20 cellular contexts compared by ENCODE assay signal in the genomic region with DNA sequence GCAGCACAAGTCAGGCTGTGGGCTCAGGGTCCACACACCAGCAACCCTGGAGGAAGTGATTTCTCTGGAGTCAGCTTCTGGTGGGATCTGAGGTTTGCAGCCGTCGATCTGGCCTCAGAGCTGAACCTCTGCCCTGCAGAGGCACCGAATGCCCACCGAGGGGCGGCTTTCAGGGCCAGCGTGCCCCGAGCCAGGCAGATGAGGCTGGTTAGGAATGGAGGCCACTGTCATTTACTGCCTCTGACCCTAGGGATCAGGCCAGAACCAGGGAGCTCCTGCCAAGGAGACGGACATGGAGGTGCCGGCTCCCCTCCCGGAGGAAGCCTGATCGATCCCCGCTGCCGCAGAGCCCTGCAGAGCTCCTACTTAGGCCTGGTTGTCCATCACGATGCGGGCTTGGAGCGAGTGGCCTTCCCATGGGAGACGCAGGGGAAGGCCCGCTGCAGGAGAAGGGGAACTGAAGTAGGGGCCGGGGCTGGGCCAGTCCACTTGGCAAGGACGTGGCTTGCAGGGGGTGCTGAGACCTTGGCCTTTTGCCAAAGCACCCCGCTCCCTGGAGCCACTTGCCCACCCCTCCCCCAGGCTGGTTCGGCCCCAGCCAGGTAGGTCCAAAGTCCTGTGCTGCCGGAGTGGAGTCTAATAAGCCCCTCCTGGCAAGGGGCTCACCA. TPM values are rescaled to one million over a fixed set of nuclear protein-coding genes. Genes with fewer than 3 reads are reported as not detected.
DNase-seq lines count a peak whose midpoint lies in the region; ATAC-seq, FAIRE-seq and TF ChIP-seq lines count a peak whose summit lies in the region.
"Had no signal": no experiment of that assay in that cellular context is flagged by ENCODE, and none has a peak within 500 bp of the region (broad histone marks: within the 10 kb centered on the region; RNA-seq: fewer than 3 reads in every experiment).

No MANE protein-coding gene starts in this region.

- peaks cover 0 to 47% (median 0%) of the 10 kb centered on the region in 11 experiments; a peak in 5 of 22 replicates for H4K20me1 ChIP-seq in BLaER1 treated with 17β-estradiol and CSF1 and Interleukin-3, amounts not matched to agents 10 nM and 100 nM
- 0 out of 2 replicates have a peak, but pooled peaks cover 7% of the 10 kb centered on the region for H4K20me1 ChIP-seq in K562 (replicated peaks; ENCODE audit: control insufficient read depth, insufficient read depth, low read length)

- H2AFZ ChIP-seq in K562 (ENCODE audit: low read depth, low read length) = no peak overlapping the region

- in situ Hi-C loops in K562 (cut with MboI) = no loop called here

- TF ChIP-seq CTCF in 22Rv1 (IDR thresholded peaks at IDR 0.05) (0 out of 2 replicates have a peak, but pooled peaks have one; percentile 6), K562 (IDR thresholded peaks at IDR 0.05 in 2 of 3, conservative IDR thresholded peaks at IDR 0.05 in 1 of 3; ENCODE audit: insufficient read depth in 2 of 3, low read depth in 1 of 3, low read length in 3 of 3) (no peak), right lobe of liver (IDR thresholded peaks at IDR 0.05) (no peak)

- no TSS peak for BruUV-seq in K562 (replicated peaks; lab: Mats Ljungman, UMichigan)

- H3K27ac Mint-ChIP-seq in activated naive CD4-positive, alpha-beta T cell treated with anti-CD3 and anti-CD28 coated beads, Interleukin-2, amount 50 U/mL, for 72 hours = no peak overlapping the region
- H3K27ac Mint-ChIP-seq: CD14-positive monocyte had no signal

- no peak for FAIRE-seq in K562 (lab: Jason Lieb, UNC)

- peak overlapping the region in 9 of 11 experiments; percentile 16 to 99 (median 91); a peak in 18 of 22 replicates for H3K4me2 ChIP-seq in BLaER1 treated with 17β-estradiol and CSF1 and Interleukin-3, amounts not matched to agents 10 nM and 100 nM
- H3K4me2 ChIP-seq in K562 (ENCODE audit: insufficient read depth, low read length) = no peak overlapping the region

- TF ChIP-seq POLR2A in K562 (conservative IDR thresholded peaks at IDR 0.05) (no peak), right lobe of liver (IDR thresholded peaks at IDR 0.05) (no peak)

- peak overlapping the region in 2 of 11 experiments; percentile 16 to 29; a peak in 3 of 22 replicates for H3K9ac ChIP-seq in BLaER1 treated with 17β-estradiol and CSF1 and Interleukin-3, amounts not matched to agents 10 nM and 100 nM
- H3K9ac ChIP-seq in K562 (ENCODE audit: insufficient read depth in 1 of 2, low read depth in 2 of 2, low read length in 2 of 2) = peak overlapping the region in 1 of 2 experiments; percentile 31; a peak in 1 of 4 replicates

- no peaks in the 10 kb centered on the region for H3K9me3 Mint-ChIP-seq in activated naive CD4-positive, alpha-beta T cell treated with anti-CD3 and anti-CD28 coated beads, Interleukin-2, amount 50 U/mL, for 72 hours

- H3K4me1 ChIP-seq in BLaER1 treated with 17β-estradiol and CSF1 and Interleukin-3, amounts not matched to agents 10 nM and 100 nM = peaks cover 31 to 92% (median 83%) of the 10 kb centered on the region in 10 experiments
- H3K4me1 ChIP-seq in K562 (replicated peaks in 1 of 2; ENCODE audit: control insufficient read depth in 2 of 2, insufficient read depth in 2 of 2, low read length in 2 of 2) = peaks cover 13 to 53% of the 10 kb centered on the region in 2 experiments; a peak in 4 of 5 replicates
- H3K4me1 ChIP-seq in right lobe of liver = no peaks in the 10 kb centered on the region

- intact Hi-C loops in K562 (cut with micrococcal nuclease) (no loop called here), right lobe of liver (cut with DNase I) (no loop called here)

- DNase-seq in K562 (ENCODE audit: extremely low read depth in 1 of 4, low spot score in 3 of 4) = no peak
- DNase-seq in right lobe of liver = peak in 2 of 3 donors; percentile 36 to 47
- DNase-seq in NCI-H1048 (lab: John Stamatoyannopoulos, UW) = no peak
- no peak for DNase-seq in activated naive CD4-positive, alpha-beta T cell treated with anti-CD3 and anti-CD28 coated beads, Interleukin-2, amount 50 U/mL, for 72 hours (ENCODE audit: low spot score in 2 of 2)
- DNase-seq: DMS 273 treated with DMSO at 0.1 percent for 48 hours, DND-41, GOT3, NCI-H1092, NCI-H1436 treated with DMSO at 0.1 percent for 48 hours, NCI-H2029, NCI-H345, NCI-H524 treated with DMSO at 0.1 percent for 48 hours, PC-3, RPMI8226, SJCRH30 had no signal

- H3K36me3 Mint-ChIP-seq in activated naive CD4-positive, alpha-beta T cell treated with anti-CD3 and anti-CD28 coated beads, Interleukin-2, amount 50 U/mL, for 72 hours = no peaks in the 10 kb centered on the region
- H3K36me3 Mint-ChIP-seq: CD14-positive monocyte had no signal

- no peaks in the 10 kb centered on the region for H3K9me3 ChIP-seq in BLaER1 treated with 17β-estradiol and CSF1 and Interleukin-3, amounts not matched to agents 10 nM and 100 nM (replicated peaks in 1 of 11)
- H3K9me3 ChIP-seq in K562 (replicated peaks; ENCODE audit: control insufficient read depth, insufficient read depth, low read depth, low read length) = no peaks in the 10 kb centered on the region
- no peaks in the 10 kb centered on the region for H3K9me3 ChIP-seq in right lobe of liver
- H3K9me3 ChIP-seq: SJCRH30 had no signal

- H3K9me1 ChIP-seq in K562 (ENCODE audit: control insufficient read depth, insufficient read depth, low read length) = no peaks in the 10 kb centered on the region

- ATAC-seq in K562 (no peak), right lobe of liver (no peak), GM18870 (IDR thresholded peaks at IDR 0.05; ENCODE audit: unreplicated experiment) (no peak)
- no peak for ATAC-seq in activated naive CD4-positive, alpha-beta T cell treated with anti-CD3 and anti-CD28 coated beads, Interleukin-2, amount 50 U/mL, for 72 hours
- ATAC-seq: PC-3 had no signal

- TF ChIP-seq EP300 in K562 (IDR thresholded peaks at IDR 0.05; ENCODE audit: low read length) = no peak

- no peaks in the 10 kb centered on the region for H3K36me3 ChIP-seq in BLaER1 treated with 17β-estradiol and CSF1 and Interleukin-3, amounts not matched to agents 10 nM and 100 nM
- H3K36me3 ChIP-seq in K562 (ENCODE audit: control insufficient read depth, insufficient read depth, low read length) = no peaks in the 10 kb centered on the region
- H3K36me3 ChIP-seq in right lobe of liver = no peaks in the 10 kb centered on the region
- H3K36me3 ChIP-seq: SJCRH30 had no signal

- no peak overlapping the region for H3K27ac ChIP-seq in 22Rv1
- no peak overlapping the region for H3K27ac ChIP-seq in BLaER1 treated with 17β-estradiol and CSF1 and Interleukin-3, amounts not matched to agents 10 nM and 100 nM
- H3K27ac ChIP-seq in K562 (ENCODE audit: extremely low read depth, low read depth, low read length) = no peak overlapping the region
- H3K27ac ChIP-seq in right lobe of liver = no peak overlapping the region
- H3K27ac ChIP-seq: SJCRH30 had no signal

- H3K27me3 ChIP-seq in BLaER1 treated with 17β-estradiol and CSF1 and Interleukin-3, amounts not matched to agents 10 nM and 100 nM = peaks cover 0 to 46% (median 0%) of the 10 kb centered on the region in 11 experiments; a peak in 7 of 22 replicates
- H3K27me3 ChIP-seq in K562 (ENCODE audit: control insufficient read depth in 2 of 2, insufficient read depth in 2 of 2, low read length in 2 of 2) = peaks cover 9 to 48% of the 10 kb centered on the region in 2 experiments; a peak in 4 of 5 replicates
- H3K27me3 ChIP-seq in right lobe of liver = no peaks in the 10 kb centered on the region

- POLR2A ChIA-PET in K562 (lab: Yijun Ruan, JAX) = interaction anchor here (0.7 to 0.8 kb wide), 2 partner anchors 18 to 28 kb away, joined by 4 read pairs; no protein-coding TSS in a partner anchor

- no peak for TF ChIP-seq RAD21 in K562 (CRISPR knock-in tag; conservative IDR thresholded peaks at IDR 0.05 in 1 of 2, IDR thresholded peaks at IDR 0.05 in 1 of 2)

- no peaks in the 10 kb centered on the region for H3K79me2 ChIP-seq in K562 (ENCODE audit: control insufficient read depth, insufficient read depth, low read length)

- 21% methylated on average over 16 of the region's 23 CpGs for WGBS in K562 (ENCODE audit: insufficient coverage, low coverage, missing lambda C conversion rate)
- WGBS in right lobe of liver (ENCODE audit: insufficient coverage, low coverage, low lambda C conversion rate, missing lambda C conversion rate) = 64% methylated on average over 5 of the region's 23 CpGs

- CTCF ChIA-PET in K562 (lab: Yijun Ruan, JAX; ENCODE audit: low intra/inter-chr PET ratio) = no interaction called here

- no peak overlapping the region for H3K4me3 ChIP-seq in BLaER1 treated with 17β-estradiol and CSF1 and Interleukin-3, amounts not matched to agents 10 nM and 100 nM
- H3K4me3 ChIP-seq in K562 (no peak overlapping the region), right lobe of liver (no peak overlapping the region)
- H3K4me3 ChIP-seq: SJCRH30 had no signal

TF ChIP-seq in K562, 482 proteins besides CTCF, POLR2A, EP300 and RAD21:
- TF ChIP-seq ESRRA (IDR thresholded peaks at IDR 0.05; ENCODE audit: borderline replicate concordance, low read depth) = no peak
- peak; percentile 72 for TF ChIP-seq NFIC (IDR thresholded peaks at IDR 0.05)
- no peak for TF ChIP-seq NCOA6 (IDR thresholded peaks at IDR 0.05)
- no peak for TF ChIP-seq CTBP1 (IDR thresholded peaks at IDR 0.05; ENCODE audit: borderline replicate concordance)

RNA-seq across cellular contexts. Expression of gene ELFN1, which starts 19.6 kb away (rescaled TPM):
- total RNA-seq in K562 (2011; cell fraction: chromatin; rRNA removed; ENCODE audit: low replicate concordance) = 0.25 TPM in 1 of 2 replicates, not detected in the other
- total RNA-seq in K562 (2011; cell fraction: nucleolus; rRNA removed) = 0.39 and 0.67 TPM in 2 replicates
- total RNA-seq in K562 (2011; cell fraction: nucleoplasm; rRNA removed) = 0.07 and 0.31 TPM in 2 replicates
- total RNA-seq in K562 (2014; rRNA removed) = 0.23 and 0.45 TPM in 2 replicates
- 0.04 and 0.06 TPM in 2 replicates for total RNA-seq in K562 (2014; rRNA removed; fragmentation: Illumina TruSeq; extraction: Trizol)
- total RNA-seq in K562 (2015; rRNA removed; fragmentation: Illumina TruSeq; extraction: Trizol) = 0.08 and 0.18 TPM in 2 replicates
- 0.45 and 0.64 TPM in 2 replicates for total RNA-seq in K562 (2021)
- polyA plus RNA-seq in K562 (2011; rRNA removed) = 0.13 and 0.41 TPM in 2 replicates
- 0.44 and 0.81 TPM in 2 replicates for polyA plus RNA-seq in K562 (2011; cell fraction: cytosol; rRNA removed)
- polyA plus RNA-seq in K562 (2011; cell fraction: nucleus; rRNA removed) = 0.26 and 0.31 TPM in 2 replicates
- 0.35 and 0.39 TPM in 2 replicates for polyA plus RNA-seq in K562 (2012)
- 0.06 and 0.28 TPM in 2 replicates for polyA plus RNA-seq in K562 (2014; fragmentation: Illumina TruSeq; extraction: Trizol)
- polyA plus RNA-seq in K562 (2014; fragmentation: Nextera tagmentation; extraction: Ambion mirVana) = not detected
- polyA plus RNA-seq in K562 (2014; rRNA removed) = 0.11 and 0.33 TPM in 2 replicates
- 0.07 and 0.15 TPM in 2 replicates for polyA minus RNA-seq in K562 (2011; rRNA and poly(A)+ RNA removed)
- polyA minus RNA-seq in K562 (2011; cell fraction: cytosol; rRNA and poly(A)+ RNA removed) = 0.38 and 1.0 TPM in 2 replicates
- polyA minus RNA-seq in K562 (2011; cell fraction: nucleus; rRNA and poly(A)+ RNA removed) = 0.13 and 0.44 TPM in 2 replicates
- 10 to 100 TPM in 1 of 6 experiments, 1 to 10 TPM in 5; 5.4 to 13.0 (median 7.5) TPM for total RNA-seq in right lobe of liver
- total RNA-seq in activated naive CD4-positive, alpha-beta T cell treated with anti-CD3 and anti-CD28 coated beads, Interleukin-2, amount 50 U/mL, for 72 hours = under 1 TPM in 1 of 2 donors, not detected in 1; 0.07 TPM
- total RNA-seq: M059J had no signal
- polyA plus RNA-seq: CD14-positive monocyte had no signal

Comparison
In these comparisons a context has a peak if more than half of its experiments do, and no peak if none do; other contexts are left out.
1. DNase-seq: peak in right lobe of liver (2 of 3); none in K562 (0 of 4), NCI-H1048 (single experiment) and activated naive CD4-positive, alpha-beta T cell treated with anti-CD3 and anti-CD28 coated beads, Interleukin-2, amount 50 U/mL, for 72 hours (0 of 2).